Comparison of ENCODE assay signal across 17 cellular contexts in the genomic region with DNA sequence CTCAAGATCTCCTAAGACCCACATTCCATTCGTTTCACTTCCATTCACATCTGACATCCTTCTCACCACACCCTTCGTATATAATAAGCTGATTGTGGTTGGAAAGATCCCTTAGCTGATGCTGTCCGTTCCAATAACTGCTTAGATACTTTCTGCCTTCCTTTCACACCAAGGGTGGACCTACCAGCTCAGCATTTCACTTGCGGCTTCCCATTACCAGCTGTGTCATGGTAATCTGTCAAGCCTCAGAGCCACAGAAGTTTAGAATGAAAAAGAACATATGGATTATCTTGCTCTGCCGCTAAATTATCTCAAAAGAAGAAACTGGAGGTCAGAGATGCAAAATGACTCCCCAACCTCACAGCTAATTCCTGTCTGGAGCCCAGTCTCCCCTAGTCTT.
"Had no signal": no experiment of that assay in that cellular context is flagged by ENCODE, and none has a peak within 500 bp of the region (broad histone marks: within the 10 kb centered on the region; RNA-seq: fewer than 3 reads in every experiment).

No MANE protein-coding gene starts in this region.

- DNase-seq: cerebellar nuclear complex; effector memory CD8-positive, alpha-beta T cell; esophagus squamous epithelium; foreskin melanocyte; heart left ventricle; hippocampal formation; left colon; mammary epithelial cell; posterior cingulate gyrus; stimulated activated CD4-positive, alpha-beta T cell treated with anti-CD3 and anti-CD28 coated beads, Interleukin-12 subunit alpha, Interleukin-12 subunit beta, amount 100 ng/mL, for 4 hours; stimulated activated naive CD4-positive, alpha-beta T cell treated with Interleukin-2 at 50 U/mL for 16 hours had no signal

- H3K4me3 Mint-ChIP-seq: dendritic cell treated with granulocyte-macrophage colony-stimulating factor and Interleukin-4, amounts not matched to agents 40 ng/mL and 50 ng/mL, for 4 days; effector memory CD8-positive, alpha-beta T cell; mesothelial cell of epicardium; natural killer cell treated with Interleukin-12 subunit alpha and Interleukin-12 subunit beta and Interleukin-15 and Interleukin-18, amount 100 ng/mL, for 72 hours; type B pancreatic cell had no signal

- H3K4me1 ChIP-seq: esophagus squamous epithelium had no signal

- ATAC-seq: effector memory CD8-positive, alpha-beta T cell; heart left ventricle; left colon; natural killer cell treated with Interleukin-12 subunit alpha and Interleukin-12 subunit beta and Interleukin-15 and Interleukin-18, amount 100 ng/mL, for 72 hours had no signal

- H3K27me3 ChIP-seq: esophagus squamous epithelium, heart left ventricle had no signal

- H3K27ac ChIP-seq: epithelial cell of prostate, esophagus squamous epithelium, heart left ventricle had no signal

- H3K36me3 Mint-ChIP-seq: natural killer cell treated with Interleukin-12 subunit alpha and Interleukin-12 subunit beta and Interleukin-15 and Interleukin-18, amount 100 ng/mL, for 72 hours; type B pancreatic cell had no signal

- H3K9me3 Mint-ChIP-seq: natural killer cell treated with Interleukin-12 subunit alpha and Interleukin-12 subunit beta and Interleukin-15 and Interleukin-18, amount 100 ng/mL, for 72 hours had no signal

- H3K27me3 Mint-ChIP-seq: dendritic cell treated with granulocyte-macrophage colony-stimulating factor and Interleukin-4, amounts not matched to agents 40 ng/mL and 50 ng/mL, for 4 days; natural killer cell treated with Interleukin-12 subunit alpha and Interleukin-12 subunit beta and Interleukin-15 and Interleukin-18, amount 100 ng/mL, for 72 hours had no signal

- H3K9me3 ChIP-seq: esophagus squamous epithelium had no signal

- H3K36me3 ChIP-seq: esophagus squamous epithelium, heart left ventricle had no signal

- H3K27ac Mint-ChIP-seq: dendritic cell treated with granulocyte-macrophage colony-stimulating factor and Interleukin-4, amounts not matched to agents 40 ng/mL and 50 ng/mL, for 4 days; effector memory CD8-positive, alpha-beta T cell; mesothelial cell of epicardium; natural killer cell treated with Interleukin-12 subunit alpha and Interleukin-12 subunit beta and Interleukin-15 and Interleukin-18, amount 100 ng/mL, for 72 hours; type B pancreatic cell had no signal

- H3K4me3 ChIP-seq: esophagus squamous epithelium, heart left ventricle, skin epidermis had no signal
